Comparison of ENCODE assay signal across 8 cellular contexts in genomic region chr7:134986363-134987231, GRCh38. TPM values are rescaled to one million over a fixed set of nuclear protein-coding genes. Genes with fewer than 3 reads are reported as not detected.
DNase-seq lines count a peak whose midpoint lies in the region; ATAC-seq and TF ChIP-seq lines count a peak whose summit lies in the region.

AGBL3 (plus strand) TSS chr7:134986508; CDS start chr7:134987934, 1,426 bp downstream.

- H3K9ac ChIP-seq in SK-N-SH, result peak within 1 kb of the TSS; percentile 79

- H2AFZ ChIP-seq in SK-N-SH (ENCODE audit: low read depth), result peak within 1 kb of the TSS; percentile 94

- intact Hi-C loops in Right ventricle myocardium inferior (cut with DNase I), result loop anchor here (1.0 to 2.0 kb wide), 2 partner anchors 160 to 184 kb away; partner anchors contain the start of gene CYREN
- intact Hi-C loops in ovary (cut with DNase I), result loop anchor here in 1 of 4 donors (10.0 kb wide), 1 partner anchor 178 kb away; no protein-coding TSS in a partner anchor
- intact Hi-C loops in tibial artery (cut with DNase I; ENCODE audit: low total_unique reads), result no loop called here

- no peaks in the 10 kb centered on the region for H3K27me3 Mint-ChIP-seq in activated naive CD8-positive, alpha-beta T cell treated with anti-CD3 and anti-CD28 coated beads for 36 hours

- H3K9me3 Mint-ChIP-seq in activated naive CD8-positive, alpha-beta T cell treated with anti-CD3 and anti-CD28 coated beads for 36 hours, result no peaks in the 10 kb centered on the region

- H3K4me1 ChIP-seq in SK-N-SH (ENCODE audit: control insufficient read depth in 1 of 2, insufficient read depth in 2 of 2, low read depth in 1 of 2, low read length in 1 of 2) (peaks cover 0 to 14% of the 10 kb centered on the region in 2 experiments; a peak in 1 of 4 replicates), ovary (ENCODE audit: insufficient read depth) (peaks cover 4% of the 10 kb centered on the region), tibial artery (peaks cover 0 to 27% (median 7%) of the 10 kb centered on the region in 4 donors)

- peak; percentile 36 for TF ChIP-seq RAD21 in SK-N-SH (IDR thresholded peaks at IDR 0.05; ENCODE audit: low read length)

- CTCF ChIA-PET in SK-N-SH (lab: Yijun Ruan, JAX), result interaction anchor here (0.7 to 3.2 kb wide), 29 partner anchors 8 to 438 kb away, joined by 3 to 12 read pairs (median 3); partner anchors contain the start of gene CYREN

- peak; percentile 84 for DNase-seq in GM10266 (ENCODE audit: extremely low spot score)
- peak; percentile 96 for DNase-seq in NCI-H1048 (lab: John Stamatoyannopoulos, UW)
- peak; percentile 94 for DNase-seq in SK-N-SH
- peak; percentile 91 for DNase-seq in activated naive CD8-positive, alpha-beta T cell treated with anti-CD3 and anti-CD28 coated beads for 36 hours
- peak; percentile 99 for DNase-seq in Right ventricle myocardium inferior (ENCODE audit: missing footprints)
- peak; percentile 96 to 99 (median 98) for DNase-seq in ovary
- DNase-seq in tibial artery, result peak; percentile 97 to 99

- POLR2A ChIA-PET in SK-N-SH (lab: Yijun Ruan, JAX), result interaction anchor here (0.8 to 1.7 kb wide), 6 partner anchors 17 to 528 kb away, joined by 3 to 6 read pairs (median 4); partner anchors contain the start of genes AKR1B1 and CYREN

- H3K4me3 ChIP-seq in SK-N-SH (ENCODE audit: low read depth in 2 of 2, low read length in 1 of 2) (peak within 1 kb of the TSS; percentile 98), ovary (peak within 1 kb of the TSS; percentile 79), tibial artery (peak within 1 kb of the TSS; percentile 80 to 91)

- H4K20me1 ChIP-seq in SK-N-SH (ENCODE audit: insufficient read depth), result no peaks in the 10 kb centered on the region

- peak within 1 kb of the TSS; percentile 71 to 96 for H3K27ac ChIP-seq in SK-N-SH (ENCODE audit: low read depth in 2 of 2, low read length in 1 of 2)
- H3K27ac ChIP-seq in ovary, result peak within 1 kb of the TSS; percentile 70 to 87
- peak within 1 kb of the TSS; percentile 91 to 95 for H3K27ac ChIP-seq in tibial artery

- no peak; a peak in 1 of 4 replicates for TF ChIP-seq EP300 in SK-N-SH (IDR thresholded peaks at IDR 0.05; ENCODE audit: borderline replicate concordance in 1 of 2, low read depth in 1 of 2, low read length in 1 of 2)
- TF ChIP-seq EP300 in ovary (IDR thresholded peaks at IDR 0.05), result no peak

- H3K36me3 Mint-ChIP-seq in activated naive CD8-positive, alpha-beta T cell treated with anti-CD3 and anti-CD28 coated beads for 36 hours, result peaks cover 25% of the 10 kb centered on the region

- TF ChIP-seq POLR2A in ovary (IDR thresholded peaks at IDR 0.05), result peak; percentile 69

- H3K79me2 ChIP-seq in SK-N-SH (ENCODE audit: insufficient read depth), result peaks cover 21% of the 10 kb centered on the region

- H3K4me3 Mint-ChIP-seq in activated naive CD8-positive, alpha-beta T cell treated with anti-CD3 and anti-CD28 coated beads for 36 hours, result peak within 1 kb of the TSS; percentile 98

- under 1% methylated on average over 48 of the region's 69 CpGs for WGBS in SK-N-SH (ENCODE audit: low lambda C conversion rate)
- WGBS in ovary, 3 donors, result 0 to 1% (median 1%) methylated on average over 47 to 69 of the region's 69 CpGs

- H3K4me1 Mint-ChIP-seq in activated naive CD8-positive, alpha-beta T cell treated with anti-CD3 and anti-CD28 coated beads for 36 hours, result peaks cover 35% of the 10 kb centered on the region

- H3K36me3 ChIP-seq in SK-N-SH (replicated peaks in 1 of 2; ENCODE audit: control insufficient read depth in 1 of 2, insufficient read depth in 2 of 2, low read length in 1 of 2), result peaks cover 17 to 25% of the 10 kb centered on the region in 2 experiments
- no peaks in the 10 kb centered on the region for H3K36me3 ChIP-seq in ovary
- H3K36me3 ChIP-seq in tibial artery, result no peaks in the 10 kb centered on the region

- H3K9me3 ChIP-seq in SK-N-SH (0 out of 2 replicates have a peak, but pooled peaks cover 4% of the 10 kb centered on the region), ovary (no peaks in the 10 kb centered on the region), tibial artery (no peaks in the 10 kb centered on the region)

- TF ChIP-seq CTCF in GM10266 (IDR thresholded peaks at IDR 0.05; ENCODE audit: control insufficient read depth, insufficient read depth, low read depth, missing control alignments) (peak; percentile 84), SK-N-SH (IDR thresholded peaks at IDR 0.05) (peak; percentile 79), ovary (IDR thresholded peaks at IDR 0.05) (peak; percentile 59 to 89 (median 83)), tibial artery (IDR thresholded peaks at IDR 0.05) (peak; percentile 52 to 58)

- peak within 1 kb of the TSS; percentile 93 for H3K4me2 ChIP-seq in SK-N-SH

- H3K27me3 ChIP-seq in SK-N-SH (ENCODE audit: insufficient read depth) (no peaks in the 10 kb centered on the region), ovary (no peaks in the 10 kb centered on the region), tibial artery (no peaks in the 10 kb centered on the region)

- H3K27ac Mint-ChIP-seq in activated naive CD8-positive, alpha-beta T cell treated with anti-CD3 and anti-CD28 coated beads for 36 hours, result peak within 1 kb of the TSS; percentile 99

- H3K9me2 ChIP-seq in SK-N-SH, result no peaks in the 10 kb centered on the region; the same call in 1 of the 2 replicates

- no peaks in the 10 kb centered on the region for H3F3A ChIP-seq in SK-N-SH (replicated peaks; ENCODE audit: insufficient read depth)

- ATAC-seq in HG02588 (IDR thresholded peaks at IDR 0.05; ENCODE audit: unreplicated experiment), result peak; percentile 90
- peak; percentile 98 for ATAC-seq in Right ventricle myocardium inferior

TF ChIP-seq in SK-N-SH, 30 proteins besides CTCF, POLR2A, EP300 and RAD21 (continues in another document):
- TF ChIP-seq PBX3 (IDR thresholded peaks at IDR 0.05) (no peak), FOSL2 (IDR thresholded peaks at IDR 0.05; ENCODE audit: borderline replicate concordance, low read depth) (no peak), CHD2 (IDR thresholded peaks at IDR 0.05; ENCODE audit: low read length, partially characterized antibody) (peak; percentile 99), NFIC (IDR thresholded peaks at IDR 0.05; ENCODE audit: borderline replicate concordance) (no peak; the same call in 1 of the 2 replicates), MXI1 (IDR thresholded peaks at IDR 0.05; ENCODE audit: low read depth, low read length) (peak; percentile 76), IRF3 (IDR thresholded peaks at IDR 0.05; ENCODE audit: low read depth, low read length) (no peak), TCF12 (IDR thresholded peaks at IDR 0.05) (peak; percentile 22; the same call in 1 of the 2 replicates), TEAD4 (IDR thresholded peaks at IDR 0.05; ENCODE audit: borderline replicate concordance, insufficient read depth) (peak; percentile 42; the same call in 1 of the 2 replicates)
- TF ChIP-seq, protein P1, sequence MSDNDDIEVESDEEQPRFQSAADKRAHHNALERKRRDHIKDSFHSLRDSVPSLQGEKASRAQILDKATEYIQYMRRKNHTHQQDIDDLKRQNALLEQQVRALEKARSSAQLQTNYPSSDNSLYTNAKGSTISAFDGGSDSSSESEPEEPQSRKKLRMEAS (IDR thresholded peaks at IDR 0.05; ENCODE audit: low read depth), result peak; percentile 92

RNA-seq across cellular contexts. Expression of gene AGBL3, which starts in this region (rescaled TPM):
- polyA plus RNA-seq in SK-N-SH (2012; rRNA removed) (0.35 and 0.91 TPM in 2 replicates), ovary (1 to 10 TPM; 2.9 to 4.2 TPM)
- polyA plus RNA-seq in SK-N-SH (2012; cell fraction: cytosol; rRNA removed), result 0.36 and 0.67 TPM in 2 replicates
- 0.62 and 1.2 TPM in 2 replicates for polyA plus RNA-seq in SK-N-SH (2012; cell fraction: nucleus; rRNA removed)
- total RNA-seq in activated naive CD8-positive, alpha-beta T cell treated with anti-CD3 and anti-CD28 coated beads for 36 hours, result 1 to 10 TPM; 2.2 to 3.6 TPM
- total RNA-seq in Right ventricle myocardium inferior (2.2 TPM), ovary (1 to 10 TPM; 2.0 to 8.1 (median 4.3) TPM)

Comparison
In these comparisons a context has a peak if more than half of its experiments do, and no peak if none do; other contexts are left out.
1. Peak in every context shown above with its lines: DNase-seq, ATAC-seq, H3K4me3 ChIP-seq and H3K27ac ChIP-seq.